In genomic region chr3:126552688-126553283, GRCh38 we compare ENCODE assay signal across 1 cellular context.
TF ChIP-seq lines count a peak whose summit lies in the region.

No MANE protein-coding gene starts in this region.

TF ChIP-seq in H1, 55 proteins besides CTCF, POLR2A, EP300 and RAD21:
- TF ChIP-seq JUN (IDR thresholded peaks at IDR 0.05; ENCODE audit: low read depth, low read length) (no peak), ZNF274 (IDR thresholded peaks at IDR 0.05; ENCODE audit: borderline replicate concordance, extremely low read depth, low read length) (no peak), E2F6 (IDR thresholded peaks at IDR 0.05) (no peak), CBX5 (IDR thresholded peaks at IDR 0.05; ENCODE audit: low read depth, low read length) (no peak), SUZ12 (IDR thresholded peaks at IDR 0.05; ENCODE audit: low read length) (no peak), PHF8 (conservative IDR thresholded peaks at IDR 0.05; ENCODE audit: low read depth, low read length) (no peak), EGR1 (IDR thresholded peaks at IDR 0.05; ENCODE audit: borderline replicate concordance, low read depth, low read length) (no peak), KDM1A (IDR thresholded peaks at IDR 0.05; ENCODE audit: borderline replicate concordance, low read length) (no peak), SIRT6 (IDR thresholded peaks at IDR 0.05; ENCODE audit: low read length) (no peak), SIX5 (IDR thresholded peaks at IDR 0.05; ENCODE audit: low read depth, low read length) (no peak), KDM4A (IDR thresholded peaks at IDR 0.05; ENCODE audit: low read depth, low read length, severe bottlenecking) (no peak)
